ENCODE assay signal across 28 cellular contexts in the genomic region with DNA sequence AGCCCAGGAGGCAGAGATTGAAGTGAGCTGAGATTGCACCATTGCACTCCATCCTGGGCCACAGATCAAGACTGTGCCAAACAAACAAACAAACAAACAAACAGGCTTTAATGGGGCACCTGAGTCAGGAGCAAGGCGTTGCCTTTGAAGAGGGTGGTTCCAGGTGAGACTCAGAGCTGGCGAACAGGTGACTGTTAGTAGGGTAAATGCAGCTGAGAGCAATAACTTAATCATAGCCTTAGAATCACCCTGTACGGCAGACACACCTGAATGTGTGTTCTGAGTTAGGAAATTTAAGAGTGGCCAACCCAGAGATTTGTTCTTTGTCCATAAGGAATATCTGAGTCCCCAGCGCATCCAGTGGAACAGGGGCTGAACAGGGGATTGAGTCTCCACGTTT.
"Had no signal": no experiment of that assay in that cellular context is flagged by ENCODE, and none has a peak within 500 bp of the region (broad histone marks: within the 10 kb centered on the region; RNA-seq: fewer than 3 reads in every experiment).

No MANE protein-coding gene starts in this region.

- DNase-seq: naive B cell; naive thymus-derived CD8-positive, alpha-beta T cell; nephron progenitor cell; nucleus accumbens; pancreas; posterior cingulate gyrus; psoas muscle; right cardiac atrium; spleen; stimulated activated CD4-positive, alpha-beta T cell treated with anti-CD3 and anti-CD28 coated beads, Interleukin-12 subunit alpha, Interleukin-12 subunit beta, amount 100 ng/mL, for 4 hours; stimulated activated CD4-positive, alpha-beta T cell treated with anti-CD3 and anti-CD28 coated beads, Interleukin-1b, Interleukin-23, amount 100 ng/mL, for 48 hours; stimulated activated CD4-positive, alpha-beta T cell treated with anti-CD3 and anti-CD28 coated beads, Interleukin-4, amount 100 ng/mL, for 1 hour; stimulated activated CD4-positive, alpha-beta T cell treated with anti-CD3 and anti-CD28 coated beads, Interleukin-4, amount 100 ng/mL, for 4 hours; stimulated activated CD8-positive, alpha-beta memory T cell treated with anti-CD3 and anti-CD28 coated beads, Interleukin-4, amount 100 ng/mL, for 48 hours; stimulated activated naive CD4-positive, alpha-beta T cell; substantia nigra; tibial artery; trophoblast cell; upper lobe of left lung had no signal

- H3K4me1 ChIP-seq: pancreas, psoas muscle, spleen, suprapubic skin, testis, tibial artery, upper lobe of left lung, vagina had no signal

- H3K27ac ChIP-seq: neutrophil, pancreas, psoas muscle, skin epidermis, spleen, suprapubic skin, tibial artery, upper lobe of left lung, vagina had no signal

- H3K27me3 ChIP-seq: neutrophil, pancreas, spleen, suprapubic skin, testis, tibial artery, upper lobe of left lung, vagina had no signal

- H3K4me2 ChIP-seq: smooth muscle cell had no signal

- FAIRE-seq: pancreas, urothelium cell line had no signal

- H3K36me3 ChIP-seq: neutrophil, pancreas, spleen, suprapubic skin, tibial artery, upper lobe of left lung, vagina had no signal

- ATAC-seq: naive thymus-derived CD8-positive, alpha-beta T cell; pancreas; psoas muscle; right cardiac atrium; sciatic nerve; stimulated activated memory B cell treated with anti-CD40 and anti-IgM and Interleukin-4, amounts not matched to agents 10 μg/mL and 1 μg/mL and 100 μg/mL, for 72 hours had no signal

- H3K4me3 ChIP-seq: pancreas, psoas muscle, skin epidermis, smooth muscle cell, spleen, suprapubic skin, testis, tibial artery, upper lobe of left lung, vagina had no signal

- H3K9me3 ChIP-seq: neutrophil, pancreas, psoas muscle, spleen, suprapubic skin, testis, tibial artery, upper lobe of left lung, vagina had no signal
